8 cellular contexts compared by ENCODE assay signal in the genomic region with DNA sequence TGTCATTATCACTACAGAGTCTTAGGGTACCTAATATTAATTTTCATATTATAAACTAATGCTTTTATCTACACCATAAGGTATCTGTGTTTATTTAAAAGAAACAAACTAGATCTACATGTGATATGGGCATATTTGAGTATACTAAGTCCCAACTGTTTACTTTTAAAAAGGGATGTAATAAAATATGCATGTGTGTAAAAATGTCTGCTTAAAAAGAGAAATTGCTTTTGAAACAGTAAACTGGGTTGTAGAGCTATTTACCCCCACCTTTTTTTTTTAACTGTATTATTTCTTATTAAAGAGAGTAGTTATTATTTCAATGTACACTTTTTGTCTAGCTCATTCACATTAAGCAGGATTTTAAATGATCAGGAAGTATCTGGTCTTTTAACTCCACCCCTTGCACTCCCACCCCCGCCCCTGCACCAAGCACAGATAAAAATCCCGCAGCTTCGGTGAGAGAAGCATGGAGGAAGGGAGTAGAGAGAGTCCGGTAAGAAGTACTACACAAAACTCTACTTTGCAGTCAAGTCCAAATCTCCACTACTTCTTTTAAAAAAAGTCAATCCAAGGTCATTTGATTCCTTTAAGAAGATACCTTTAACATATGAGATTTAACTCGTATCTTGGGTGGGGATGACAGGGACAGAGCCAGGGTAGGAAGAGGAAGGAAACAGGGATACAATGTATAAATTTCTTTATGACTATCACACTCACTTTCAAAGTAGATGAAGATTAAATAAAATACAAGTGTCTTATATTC.
DNase-seq lines count a peak whose midpoint lies in the region; ATAC-seq and TF ChIP-seq lines count a peak whose summit lies in the region.

No MANE protein-coding gene starts in this region.

- ATAC-seq in activated naive CD8-positive, alpha-beta T cell treated with anti-CD3 and anti-CD28 coated beads, Interleukin-2, amount 10 ng/mL, durations not matched to agents 7 days and 5 days (ENCODE audit: low read depth), result peak; percentile 10
- no peak for ATAC-seq in GM18498 (IDR thresholded peaks at IDR 0.05; ENCODE audit: unreplicated experiment)
- no peak for ATAC-seq in activated CD4-positive, CD25-positive, alpha-beta regulatory T cell treated with anti-CD3 and anti-CD28 coated beads, Interleukin-2, amount 50 U/mL, for 24 hours

- H3K27me3 ChIP-seq in hepatocyte, result no peaks in the 10 kb centered on the region

- peak overlapping the region; percentile 95 for H3K27ac ChIP-seq in hepatocyte

- no peaks in the 10 kb centered on the region for H3K9me3 ChIP-seq in hepatocyte (ENCODE audit: low read depth)

- H3K4me1 ChIP-seq in hepatocyte (ENCODE audit: insufficient read depth), result peaks cover 13% of the 10 kb centered on the region

- H4K20me1 ChIP-seq in hepatocyte (ENCODE audit: insufficient read depth, poor library complexity, severe bottlenecking), result peaks cover 38% of the 10 kb centered on the region

- TF ChIP-seq CTCF in AG09309 (IDR thresholded peaks at IDR 0.05; ENCODE audit: control insufficient read depth, insufficient read depth, low read depth, low read length, missing control alignments) (no peak), hepatocyte (IDR thresholded peaks at IDR 0.05; ENCODE audit: poor library complexity) (no peak)

- H3K4me2 ChIP-seq in hepatocyte, result peak overlapping the region; percentile 73

- WGBS in hepatocyte (ENCODE audit: low lambda C conversion rate, missing lambda C conversion rate), result under 1% methylated on average over 5 of the region's 5 CpGs

- no peaks in the 10 kb centered on the region for H3K36me3 ChIP-seq in hepatocyte (replicated peaks; ENCODE audit: insufficient read depth, low read depth)

- TF ChIP-seq POLR2A in GM18526 (IDR thresholded peaks at IDR 0.05; ENCODE audit: extremely low read depth, insufficient read length), result peak; percentile 46

- peaks cover 85% of the 10 kb centered on the region for H3K79me2 ChIP-seq in hepatocyte

- H3K36me3 Mint-ChIP-seq in activated naive CD8-positive, alpha-beta T cell treated with anti-CD3 and anti-CD28 coated beads, Interleukin-2, amount 10 ng/mL, durations not matched to agents 7 days and 5 days, result peaks cover 21% of the 10 kb centered on the region

- no peaks in the 10 kb centered on the region for H3K27me3 Mint-ChIP-seq in activated naive CD8-positive, alpha-beta T cell treated with anti-CD3 and anti-CD28 coated beads, Interleukin-2, amount 10 ng/mL, durations not matched to agents 7 days and 5 days

- POLR2A ChIA-PET in activated naive CD8-positive, alpha-beta T cell treated with anti-CD3 and anti-CD28 coated beads, Interleukin-2, amount 10 ng/mL, durations not matched to agents 7 days and 5 days (lab: Charles Lee), result interaction anchor here (0.6 to 2.0 kb wide), 8 partner anchors 9 to 364 kb away, joined by 3 to 18 read pairs (median 4); partner anchors contain the start of genes NRBF2 and REEP3

- no peaks in the 10 kb centered on the region for H3K9me2 ChIP-seq in hepatocyte (replicated peaks; ENCODE audit: insufficient read depth)

- H3K27ac Mint-ChIP-seq in activated naive CD8-positive, alpha-beta T cell treated with anti-CD3 and anti-CD28 coated beads, Interleukin-2, amount 10 ng/mL, durations not matched to agents 7 days and 5 days, result peak overlapping the region; percentile 96

- peak overlapping the region; percentile 56 for H3K4me3 ChIP-seq in AG09309 (ENCODE audit: control insufficient read depth, low read depth, low read length)
- H3K4me3 ChIP-seq in hepatocyte, result peak overlapping the region; percentile 64
- peak overlapping the region; percentile 67 for H3K4me3 ChIP-seq in skeletal muscle cell (ENCODE audit: low read depth, low read length)

- no peaks in the 10 kb centered on the region for H3K9me3 Mint-ChIP-seq in activated naive CD8-positive, alpha-beta T cell treated with anti-CD3 and anti-CD28 coated beads, Interleukin-2, amount 10 ng/mL, durations not matched to agents 7 days and 5 days

- DNase-seq in AG09309 (ENCODE audit: low read depth), result no peak
- DNase-seq in NOMO-1 treated with DMSO at 0.1 percent for 48 hours (lab: John Stamatoyannopoulos, UW; ENCODE audit: unreplicated experiment), result peak; percentile 78
- DNase-seq in activated naive CD8-positive, alpha-beta T cell treated with anti-CD3 and anti-CD28 coated beads, Interleukin-2, amount 10 ng/mL, durations not matched to agents 7 days and 5 days, result no peak
- DNase-seq in hepatocyte (ENCODE audit: low spot score), result peak; percentile 56
- DNase-seq in skeletal muscle cell (ENCODE audit: low read depth), result peak; percentile 33

- peak overlapping the region; percentile 89 for H3K4me3 Mint-ChIP-seq in activated naive CD8-positive, alpha-beta T cell treated with anti-CD3 and anti-CD28 coated beads, Interleukin-2, amount 10 ng/mL, durations not matched to agents 7 days and 5 days

- H2AFZ ChIP-seq in hepatocyte, result no peak overlapping the region

- H3K4me1 Mint-ChIP-seq in activated naive CD8-positive, alpha-beta T cell treated with anti-CD3 and anti-CD28 coated beads, Interleukin-2, amount 10 ng/mL, durations not matched to agents 7 days and 5 days, result peaks cover 23% of the 10 kb centered on the region

Comparison
In these comparisons a context has a peak if more than half of its experiments do, and no peak if none do; other contexts are left out.
1. DNase-seq: peak in NOMO-1 treated with DMSO at 0.1 percent for 48 hours (single experiment), hepatocyte (single experiment) and skeletal muscle cell (single experiment); none in AG09309 (single experiment) and activated naive CD8-positive, alpha-beta T cell treated with anti-CD3 and anti-CD28 coated beads, Interleukin-2, amount 10 ng/mL, durations not matched to agents 7 days and 5 days (single experiment).
2. Peak in every context shown above with its lines, with median percentiles within 50 percentile points of each other: H3K4me3 ChIP-seq.